1 cellular context compared by ENCODE assay signal in genomic region chr22:46075764-46076531, GRCh38.
TF ChIP-seq lines count a peak whose summit lies in the region.

No MANE protein-coding gene starts in this region.

TF ChIP-seq in HEK293, 187 proteins besides CTCF, POLR2A, EP300 and RAD21 (continued from another document):
- TF ChIP-seq ZNF398 (tag by site-specific recombination; IDR thresholded peaks at IDR 0.05), result peak; percentile 42
- TF ChIP-seq KLF7 (tag by site-specific recombination; IDR thresholded peaks at IDR 0.05; ENCODE audit: borderline replicate concordance), result 0 out of 2 replicates have a peak, but pooled peaks have one; percentile 20
- 0 out of 2 replicates have a peak, but pooled peaks have one; percentile 9 for TF ChIP-seq HIC1 (tag by site-specific recombination; IDR thresholded peaks at IDR 0.05)
- peak; percentile 61 for TF ChIP-seq PATZ1 (tag by site-specific recombination; IDR thresholded peaks at IDR 0.05)
- TF ChIP-seq ZIC2 (tag by site-specific recombination; IDR thresholded peaks at IDR 0.05), result peak; percentile 43
- TF ChIP-seq ZNF513 (tag by site-specific recombination; IDR thresholded peaks at IDR 0.05), result no peak
- no peak for TF ChIP-seq ZNF529 (tag by site-specific recombination; IDR thresholded peaks at IDR 0.05; ENCODE audit: insufficient replicate concordance)
- no peak for TF ChIP-seq ZNF837 (tag by site-specific recombination; IDR thresholded peaks at IDR 0.05)
- TF ChIP-seq ZNF157 (tag by site-specific recombination; IDR thresholded peaks at IDR 0.05), result no peak
- TF ChIP-seq SCRT2 (tag by site-specific recombination; IDR thresholded peaks at IDR 0.05), result peak; percentile 69
- no peak for TF ChIP-seq ZBTB49 (tag by site-specific recombination; IDR thresholded peaks at IDR 0.05; ENCODE audit: low read depth)
- peak; percentile 63; the same call in 1 of the 2 replicates for TF ChIP-seq ZSCAN30 (tag by site-specific recombination; IDR thresholded peaks at IDR 0.05)
- 0 out of 2 replicates have a peak, but pooled peaks have one; percentile 19 for TF ChIP-seq SCRT1 (tag by site-specific recombination; IDR thresholded peaks at IDR 0.05; ENCODE audit: borderline replicate concordance)
- TF ChIP-seq ELK4 (IDR thresholded peaks at IDR 0.05; ENCODE audit: borderline replicate concordance, low read depth, low read length), result no peak
- TF ChIP-seq MZF1 (tag by site-specific recombination; IDR thresholded peaks at IDR 0.05; ENCODE audit: borderline replicate concordance), result no peak
- no peak for TF ChIP-seq ZNF266 (tag by site-specific recombination; IDR thresholded peaks at IDR 0.05; ENCODE audit: low read depth)
- TF ChIP-seq ZNF785 (tag by site-specific recombination; IDR thresholded peaks at IDR 0.05), result no peak
- no peak for TF ChIP-seq ZNF292 (tag by site-specific recombination; IDR thresholded peaks at IDR 0.05; ENCODE audit: borderline replicate concordance, low read depth)
- peak; percentile 90 for TF ChIP-seq ZNF18 (tag by site-specific recombination; IDR thresholded peaks at IDR 0.05)
